Comparison of ENCODE assay signal across 8 cellular contexts in genomic region chr7:98281757-98282652, GRCh38. TPM values are rescaled to one million over a fixed set of nuclear protein-coding genes. Genes with fewer than 3 reads are reported as not detected.
DNase-seq lines count a peak whose midpoint lies in the region; ATAC-seq and FAIRE-seq lines count a peak whose summit lies in the region.

No MANE protein-coding gene starts in this region.

- peaks cover 10 to 22% (median 11%) of the 10 kb centered on the region in 3 donors for H3K4me1 Mint-ChIP-seq in IgD-negative memory B cell
- H3K4me1 Mint-ChIP-seq in activated naive CD8-positive, alpha-beta T cell (ENCODE audit: low read depth) = peaks cover 29% of the 10 kb centered on the region

- FAIRE-seq in small intestine (lab: Jason Lieb, UNC) (no peak), RCC 7860 (lab: Jason Lieb, UNC) (no peak)

- ATAC-seq in GM21447 (IDR thresholded peaks at IDR 0.05; ENCODE audit: unreplicated experiment) = peak; percentile 29

- H3K27ac Mint-ChIP-seq in IgD-negative memory B cell = peak overlapping the region in 2 of 3 donors; percentile 62 to 83
- peak overlapping the region; percentile 80 for H3K27ac Mint-ChIP-seq in activated naive CD8-positive, alpha-beta T cell

- WGBS in small intestine, 3 donors = 1 to 5% (median 4%) methylated on average over 51 to 80 of the region's 80 CpGs

- DNase-seq in G401 (ENCODE audit: low spot score) (peak; percentile 29), small intestine (peak; percentile 53), RCC 7860 (ENCODE audit: low spot score) (no peak), SW 1271 (lab: John Stamatoyannopoulos, UW) (no peak)

- H3K4me3 Mint-ChIP-seq in IgD-negative memory B cell = peak overlapping the region; percentile 72 to 90 (median 82)
- peak overlapping the region; percentile 88 for H3K4me3 Mint-ChIP-seq in activated naive CD8-positive, alpha-beta T cell

- peaks cover 9 to 11% of the 10 kb centered on the region in 2 donors for H3K4me1 ChIP-seq in small intestine (ENCODE audit: control insufficient read depth in 2 of 2, insufficient read depth in 1 of 2, low read depth in 1 of 2, low read length in 1 of 2)

- no peaks in the 10 kb centered on the region for H3K9me3 Mint-ChIP-seq in IgD-negative memory B cell
- no peaks in the 10 kb centered on the region for H3K9me3 Mint-ChIP-seq in activated naive CD8-positive, alpha-beta T cell (ENCODE audit: low read depth)

- peak overlapping the region; percentile 92 to 97 for H3K27ac ChIP-seq in small intestine (ENCODE audit: low read depth in 1 of 2, low read length in 1 of 2)

- no peaks in the 10 kb centered on the region for H3K9me3 ChIP-seq in small intestine (ENCODE audit: control insufficient read depth, low read depth)

- no peaks in the 10 kb centered on the region for H3K27me3 Mint-ChIP-seq in IgD-negative memory B cell
- no peaks in the 10 kb centered on the region for H3K27me3 Mint-ChIP-seq in activated naive CD8-positive, alpha-beta T cell

- no peaks in the 10 kb centered on the region for H3K36me3 ChIP-seq in small intestine (ENCODE audit: control insufficient read depth in 2 of 2, insufficient read depth in 2 of 2, low read length in 2 of 2)

- in situ Hi-C loops in G401 (cut with HindIII; ENCODE audit: low sequenced_read_pairs) = no loop called here

- H3K27me3 ChIP-seq in small intestine (ENCODE audit: control insufficient read depth in 2 of 2, insufficient read depth in 2 of 2, low read length in 2 of 2) = no peaks in the 10 kb centered on the region

- H3K4me3 ChIP-seq in iPS-11a (ENCODE audit: low read depth, low read length) = peak overlapping the region; percentile 50
- peak overlapping the region; percentile 89 to 93 for H3K4me3 ChIP-seq in small intestine (ENCODE audit: low read depth in 1 of 2, low read length in 2 of 2)

- no peaks in the 10 kb centered on the region for H3K36me3 Mint-ChIP-seq in IgD-negative memory B cell
- H3K36me3 Mint-ChIP-seq in activated naive CD8-positive, alpha-beta T cell = no peaks in the 10 kb centered on the region

RNA-seq across cellular contexts. Expression of gene BRI3, which starts 0.5 kb away (rescaled TPM):
- total RNA-seq in G401 (2014; rRNA removed; shearing (Covaris generic)) = 87.6 and 99.9 TPM in 2 replicates
- polyA plus RNA-seq in IgD-negative memory B cell = 16.6 TPM
- 100 to 1,000 TPM; 186 to 384 (median 323) TPM for polyA plus RNA-seq in small intestine

RNA-seq across cellular contexts. Expression of gene TECPR1, which starts 30.0 kb away (rescaled TPM):
- total RNA-seq in G401 (2014; rRNA removed; shearing (Covaris generic)) = 13.6 and 53.5 TPM in 2 replicates
- polyA plus RNA-seq in IgD-negative memory B cell (28.8 TPM), small intestine (10 to 100 TPM in 2 of 3 donors, 1 to 10 TPM in 1; 9.2 to 20.6 (median 12.5) TPM)

Comparison
In these comparisons a context has a peak if more than half of its experiments do, and no peak if none do; other contexts are left out.
1. DNase-seq: peak in G401 (single experiment) and small intestine (single experiment); none in RCC 7860 (single experiment) and SW 1271 (0 of 2).
2. RNA of gene BRI3, which starts 0.5 kb away (polyA plus RNA-seq): 186 to 384 TPM in small intestine; 16.6 TPM in IgD-negative memory B cell (single experiment); every median in the first group is over 10 times any median in the second.